8 cellular contexts compared by ENCODE assay signal in the genomic region with DNA sequence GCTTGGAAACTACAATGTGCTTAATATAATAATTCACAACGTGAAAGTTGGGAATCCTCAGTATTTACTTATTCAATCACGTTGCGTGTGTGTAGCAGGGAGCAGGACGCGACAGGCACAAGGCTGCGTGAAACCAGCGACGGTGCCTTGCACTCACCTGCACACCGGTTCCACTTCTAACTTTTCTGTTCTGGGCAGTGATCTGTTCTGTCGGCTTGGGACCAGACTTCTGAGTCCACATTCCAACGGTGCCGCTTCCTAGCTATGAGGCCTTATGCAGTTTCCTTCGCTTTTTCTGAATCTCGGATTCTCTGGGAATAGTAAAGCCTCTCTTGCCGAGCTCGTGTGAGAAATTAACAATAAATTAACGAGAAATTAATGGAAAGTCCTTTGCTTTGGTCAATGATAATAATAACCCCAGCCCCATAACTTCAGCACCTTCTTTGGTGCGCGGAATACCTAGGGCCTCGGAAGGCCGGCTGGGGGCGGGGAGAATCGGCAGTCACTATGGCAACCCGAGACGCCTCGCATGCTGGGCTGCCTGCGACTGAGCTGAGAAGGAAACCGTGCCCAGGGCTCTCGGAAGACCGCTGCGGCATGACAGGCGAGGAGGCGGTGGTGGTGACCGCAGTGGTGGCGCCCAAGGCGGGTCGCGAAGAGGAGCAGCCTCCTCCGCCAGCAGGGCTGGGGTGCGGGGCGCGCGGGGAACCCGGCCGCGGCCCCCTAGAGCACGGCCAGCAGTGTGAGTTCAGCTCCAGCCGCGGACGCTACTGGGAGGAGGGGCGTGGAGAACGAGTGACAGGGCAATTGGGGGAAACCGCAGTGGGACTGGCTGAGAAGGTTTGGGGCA. TPM values are rescaled to one million over a fixed set of nuclear protein-coding genes. Genes with fewer than 3 reads are reported as not detected.
DNase-seq lines count a peak whose midpoint lies in the region; ATAC-seq and TF ChIP-seq lines count a peak whose summit lies in the region.

A gene with protein sequence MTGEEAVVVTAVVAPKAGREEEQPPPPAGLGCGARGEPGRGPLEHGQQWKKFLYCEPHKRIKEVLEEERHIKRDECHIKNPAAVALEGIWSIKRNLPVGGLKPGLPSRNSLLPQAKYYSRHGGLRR (plus strand): TSS at position 530 of the 850 bp plus-strand sequence. CDS start 68 bp downstream, at position 598.

- no peaks in the 10 kb centered on the region for H3K9me3 ChIP-seq in A673 (ENCODE audit: low read depth, low read length, poor library complexity, severe bottlenecking)
- H3K9me3 ChIP-seq in SK-N-MC (ENCODE audit: low read depth, low read length): no peaks in the 10 kb centered on the region
- H3K9me3 ChIP-seq in adipocyte (ENCODE audit: control insufficient read depth, low read length): no peaks in the 10 kb centered on the region
- H3K9me3 ChIP-seq in right atrium auricular region: no peaks in the 10 kb centered on the region
- no peaks in the 10 kb centered on the region for H3K9me3 ChIP-seq in upper lobe of left lung

- TF ChIP-seq EP300 in upper lobe of left lung (IDR thresholded peaks at IDR 0.05): no peak

- H3K9ac ChIP-seq in SK-N-MC (ENCODE audit: insufficient read length): no peak within 1 kb of the TSS
- peak within 1 kb of the TSS; percentile 30 for H3K9ac ChIP-seq in adipocyte (ENCODE audit: low read length)

- no TSS peak for BruUV-seq in A673 (replicated peaks; lab: Mats Ljungman, UMichigan)

- CTCF ChIA-PET in A673 (lab: Charles Lee): no interaction called here

- H3K27ac ChIP-seq in A673 (ENCODE audit: low read depth, low read length, poor library complexity, severe bottlenecking) (no peak within 1 kb of the TSS), SK-N-MC (no peak within 1 kb of the TSS), right atrium auricular region (no peak within 1 kb of the TSS), upper lobe of left lung (no peak within 1 kb of the TSS)

- POLR2A ChIA-PET in A673 (lab: Charles Lee; ENCODE audit: low non-redundant PET): interaction anchor here (0.6 kb wide), 1 partner anchor 715 kb away, joined by 3 read pairs; no protein-coding TSS in a partner anchor

- DNase-seq in A673 (ENCODE audit: low spot score) (peak; percentile 62), SK-N-MC (ENCODE audit: low read depth, low spot score) (no peak), adipocyte (ENCODE audit: low read depth) (peak; percentile 68), right atrium auricular region (ENCODE audit: low spot score) (no peak), pons (ENCODE audit: low spot score) (peak; percentile 16), upper lobe of left lung (peak; percentile 67 to 89)

- H3K4me1 ChIP-seq in A673 (ENCODE audit: insufficient read depth, low read length, poor library complexity, severe bottlenecking) (no peaks in the 10 kb centered on the region), adipocyte (ENCODE audit: control insufficient read depth, insufficient read depth, low read length) (peaks cover 7% of the 10 kb centered on the region), right atrium auricular region (peaks cover 0 to 15% of the 10 kb centered on the region in 2 donors), upper lobe of left lung (peaks cover 0 to 12% (median 8%) of the 10 kb centered on the region in 4 donors)

- peak; percentile 80 for ATAC-seq in GM18873 (IDR thresholded peaks at IDR 0.05; ENCODE audit: low FRiP score, unreplicated experiment)
- ATAC-seq in HG03280 (IDR thresholded peaks at IDR 0.05; ENCODE audit: unreplicated experiment): peak; percentile 75
- ATAC-seq in upper lobe of left lung (ENCODE audit: low FRiP score in 2 of 2): peak; percentile 67 to 94

- H3K36me3 ChIP-seq in A673 (ENCODE audit: insufficient read depth, low read length, poor library complexity, severe bottlenecking) (no peaks in the 10 kb centered on the region), SK-N-MC (ENCODE audit: insufficient read depth, low read length) (no peaks in the 10 kb centered on the region), adipocyte (ENCODE audit: control insufficient read depth, insufficient read depth, low read length, severe bottlenecking) (no peaks in the 10 kb centered on the region), right atrium auricular region (no peaks in the 10 kb centered on the region), upper lobe of left lung (no peaks in the 10 kb centered on the region)

- TF ChIP-seq CTCF in A673 (conservative IDR thresholded peaks at IDR 0.05; ENCODE audit: low read depth, low read length) (no peak), right atrium auricular region (IDR thresholded peaks at IDR 0.05) (no peak), upper lobe of left lung (IDR thresholded peaks at IDR 0.05) (no peak)

- H3K27me3 ChIP-seq in A673 (replicated peaks; ENCODE audit: insufficient read depth, low read depth, low read length, poor library complexity) (peaks cover 12% of the 10 kb centered on the region), adipocyte (replicated peaks; ENCODE audit: control insufficient read depth, insufficient read depth, low read length) (no peaks in the 10 kb centered on the region), right atrium auricular region (no peaks in the 10 kb centered on the region), upper lobe of left lung (no peaks in the 10 kb centered on the region)

- TF ChIP-seq POLR2A in upper lobe of left lung (IDR thresholded peaks at IDR 0.05): no peak

- intact Hi-C loops in A673 (cut with micrococcal nuclease; ENCODE audit: unreplicated experiment): no loop called here

- H3K4me3 ChIP-seq in A673 (ENCODE audit: low read depth, low read length, poor library complexity, severe bottlenecking): peak within 1 kb of the TSS; percentile 50
- H3K4me3 ChIP-seq in SK-N-MC: peak within 1 kb of the TSS; percentile 73
- H3K4me3 ChIP-seq in adipocyte (ENCODE audit: low read length): peak within 1 kb of the TSS; percentile 84
- peak within 1 kb of the TSS; percentile 34 to 59 for H3K4me3 ChIP-seq in right atrium auricular region
- peak within 1 kb of the TSS; percentile 44 to 57 (median 54) for H3K4me3 ChIP-seq in upper lobe of left lung

- WGBS in upper lobe of left lung, 2 donors: 20 to 28% methylated on average over 33 to 49 of the region's 53 CpGs

RNA-seq across cellular contexts. Expression of the gene that starts here (rescaled TPM):
- total RNA-seq in A673 (2021) (not detected in 2 replicates), right atrium auricular region (not detected), upper lobe of left lung (10 to 100 TPM in 2 of 6 donors, 1 to 10 TPM in 2, under 1 TPM in 1, not detected in 1; 0.31 to 14.7 (median 4.1) TPM)

Comparison
In these comparisons a context has a peak if more than half of its experiments do, and no peak if none do; other contexts are left out.
1. Peak in DNase-seq and H3K4me3 ChIP-seq in A673; RNA of the gene not detected or under 1 TPM.
2. DNase-seq: peak in adipocyte (single experiment), pons (single experiment) and upper lobe of left lung (2 of 2); none in SK-N-MC (single experiment) and right atrium auricular region (single experiment).
3. Peak in every context shown above with its lines, with median percentiles within 50 percentile points of each other: H3K4me3 ChIP-seq and ATAC-seq.